In genomic region chr17:8055851-8056231, GRCh38 we compare ENCODE assay signal across 23 cellular contexts. TPM values are rescaled to one million over a fixed set of nuclear protein-coding genes. Genes with fewer than 3 reads are reported as not detected.
DNase-seq lines count a peak whose midpoint lies in the region; ATAC-seq, FAIRE-seq and TF ChIP-seq lines count a peak whose summit lies in the region.
"Had no signal": no experiment of that assay in that cellular context is flagged by ENCODE, and none has a peak within 500 bp of the region (broad histone marks: within the 10 kb centered on the region; RNA-seq: fewer than 3 reads in every experiment).

No MANE protein-coding gene starts in this region.

- peaks cover 37% of the 10 kb centered on the region for H3K27me3 Mint-ChIP-seq in activated naive CD8-positive, alpha-beta T cell treated with anti-CD3 and anti-CD28 coated beads, Interleukin-2, amount 10 ng/mL, durations not matched to agents 7 days and 5 days
- peaks cover 46% of the 10 kb centered on the region for H3K27me3 Mint-ChIP-seq in activated naive CD8-positive, alpha-beta T cell treated with anti-CD3 and anti-CD28 coated beads for 36 hours
- peaks cover 0 to 13% (median 11%) of the 10 kb centered on the region in 3 donors for H3K27me3 Mint-ChIP-seq in naive B cell

- no TSS peak for BruUV-seq in GM12878 (replicated peaks; lab: Mats Ljungman, UMichigan)

- no peak overlapping the region for H3K4me3 Mint-ChIP-seq in activated naive CD8-positive, alpha-beta T cell treated with anti-CD3 and anti-CD28 coated beads, Interleukin-2, amount 10 ng/mL, durations not matched to agents 7 days and 5 days
- H3K4me3 Mint-ChIP-seq in activated naive CD8-positive, alpha-beta T cell treated with anti-CD3 and anti-CD28 coated beads for 36 hours = no peak overlapping the region
- peak overlapping the region in 6 of 8 donors; percentile 3 to 86 (median 62) for H3K4me3 Mint-ChIP-seq in naive B cell
- H3K4me3 Mint-ChIP-seq: T-cell had no signal

- H3K36me3 Mint-ChIP-seq in activated naive CD8-positive, alpha-beta T cell treated with anti-CD3 and anti-CD28 coated beads, Interleukin-2, amount 10 ng/mL, durations not matched to agents 7 days and 5 days = no peaks in the 10 kb centered on the region
- H3K36me3 Mint-ChIP-seq in activated naive CD8-positive, alpha-beta T cell treated with anti-CD3 and anti-CD28 coated beads for 36 hours = no peaks in the 10 kb centered on the region
- H3K36me3 Mint-ChIP-seq in naive B cell = no peaks in the 10 kb centered on the region
- H3K36me3 Mint-ChIP-seq: T-cell had no signal

- H3K27me3 ChIP-seq in GM12878 (replicated peaks in 1 of 2; ENCODE audit: control insufficient read depth in 2 of 2, insufficient read depth in 2 of 2, low read length in 1 of 2) (peaks cover 4% of the 10 kb centered on the region in 2 experiments; a peak in 1 of 4 replicates), upper lobe of right lung (peaks cover 25% of the 10 kb centered on the region)
- H3K27me3 ChIP-seq: testis had no signal

- RAD21 ChIA-PET in GM12878 (lab: Charles Lee; ENCODE audit: unreplicated experiment) = interaction anchor here (0.8 to 4.1 kb wide), 8 partner anchors 14 to 312 kb away, joined by 3 to 21 read pairs (median 10); partner anchors contain the start of gene NAA38

- H2AFZ ChIP-seq in GM12878 (ENCODE audit: control insufficient read depth, low read depth, low read length) = no peak overlapping the region
- H2AFZ ChIP-seq: GM23248 had no signal

- no peaks in the 10 kb centered on the region for H4K20me1 ChIP-seq in GM12878 (ENCODE audit: control insufficient read depth, insufficient read depth)

- TF ChIP-seq RAD21 in GM12878 (IDR thresholded peaks at IDR 0.05; ENCODE audit: insufficient read depth, low read depth, low read length) = no peak

- H3K4me1 ChIP-seq in GM12878 (ENCODE audit: control insufficient read depth, insufficient read depth, low read length) = peaks cover 14% of the 10 kb centered on the region
- H3K4me1 ChIP-seq in upper lobe of right lung = peaks cover 22% of the 10 kb centered on the region
- H3K4me1 ChIP-seq: A549, testis had no signal

- FAIRE-seq in GM12878 (lab: Jason Lieb, UNC) = no peak
- FAIRE-seq: A549, colon had no signal

- POLR2A ChIA-PET in activated naive CD8-positive, alpha-beta T cell treated with anti-CD3 and anti-CD28 coated beads, Interleukin-2, amount 10 ng/mL, durations not matched to agents 7 days and 5 days (lab: Charles Lee) = no interaction called here
- POLR2A ChIA-PET in GM12878 (lab: Charles Lee) = no interaction called here

- intact Hi-C loops in GM12878 (cut with micrococcal nuclease; ENCODE audit: unreplicated experiment) (loop anchor here (2.0 to 5.0 kb wide), 4 partner anchors 39 to 314 kb away; partner anchors contain the start of gene NAA38), upper lobe of right lung (cut with DNase I) (no loop called here)

- no peak overlapping the region for H3K4me3 ChIP-seq in GM12878
- no peak overlapping the region for H3K4me3 ChIP-seq in upper lobe of right lung
- H3K4me3 ChIP-seq: A549, gastroesophageal sphincter, GM23248, testis had no signal

- H3K9me3 Mint-ChIP-seq in activated naive CD8-positive, alpha-beta T cell treated with anti-CD3 and anti-CD28 coated beads, Interleukin-2, amount 10 ng/mL, durations not matched to agents 7 days and 5 days = no peaks in the 10 kb centered on the region
- H3K9me3 Mint-ChIP-seq in activated naive CD8-positive, alpha-beta T cell treated with anti-CD3 and anti-CD28 coated beads for 36 hours = no peaks in the 10 kb centered on the region
- H3K9me3 Mint-ChIP-seq in naive B cell = no peaks in the 10 kb centered on the region
- H3K9me3 Mint-ChIP-seq: T-cell had no signal

- H3K4me2 ChIP-seq in GM12878 (ENCODE audit: control insufficient read depth, insufficient read depth) = peak overlapping the region; percentile 54
- H3K4me2 ChIP-seq: A549 had no signal

- TF ChIP-seq CTCF in GM12878 (IDR thresholded peaks at IDR 0.05 in 2 of 3, conservative IDR thresholded peaks at IDR 0.05 in 1 of 3; ENCODE audit: control insufficient read depth in 2 of 3, extremely low read depth in 1 of 3, insufficient read depth in 1 of 3, low read depth in 3 of 3, low read length in 3 of 3) = no peak
- TF ChIP-seq CTCF in upper lobe of right lung (IDR thresholded peaks at IDR 0.05) = no peak

- no peak overlapping the region for H3K27ac Mint-ChIP-seq in activated naive CD8-positive, alpha-beta T cell treated with anti-CD3 and anti-CD28 coated beads, Interleukin-2, amount 10 ng/mL, durations not matched to agents 7 days and 5 days
- no peak overlapping the region for H3K27ac Mint-ChIP-seq in activated naive CD8-positive, alpha-beta T cell treated with anti-CD3 and anti-CD28 coated beads for 36 hours
- H3K27ac Mint-ChIP-seq in naive B cell = peak overlapping the region in 5 of 6 donors; percentile 41 to 97 (median 83)
- H3K27ac Mint-ChIP-seq: T-cell had no signal

- no peak for TF ChIP-seq EP300 in GM12878 (IDR thresholded peaks at IDR 0.05; ENCODE audit: borderline replicate concordance in 1 of 2, control insufficient read depth in 1 of 2, low read depth in 2 of 2, low read length in 2 of 2)

- DNase-seq in activated naive CD8-positive, alpha-beta T cell treated with anti-CD3 and anti-CD28 coated beads, Interleukin-2, amount 10 ng/mL, durations not matched to agents 7 days and 5 days = peak; percentile 8
- no peak for DNase-seq in activated naive CD8-positive, alpha-beta T cell treated with anti-CD3 and anti-CD28 coated beads for 36 hours
- DNase-seq in GM12878 (ENCODE audit: low read depth, low spot score) (no peak), naive B cell (no peak), upper lobe of right lung (peak; percentile 60), ureter (ENCODE audit: low spot score) (no peak)
- DNase-seq: activated CD4-positive, CD25-positive, alpha-beta regulatory T cell; activated effector memory CD4-positive, alpha-beta T cell treated with Interleukin-2 at 50 U/mL for 16 hours; NCI-H2171 treated with DMSO at 0.1 percent for 48 hours had no signal

- no peak for ATAC-seq in activated naive CD8-positive, alpha-beta T cell treated with anti-CD3 and anti-CD28 coated beads, Interleukin-2, amount 10 ng/mL, durations not matched to agents 7 days and 5 days (ENCODE audit: low read depth)
- ATAC-seq in GM12878 (no peak), naive B cell (ENCODE audit: low read depth in 2 of 2) (no peak), upper lobe of right lung (no peak), GM19035 (IDR thresholded peaks at IDR 0.05; ENCODE audit: unreplicated experiment) (no peak), HG03378 (IDR thresholded peaks at IDR 0.05; ENCODE audit: unreplicated experiment) (no peak)
- ATAC-seq: A549, T-cell had no signal

- H3K36me3 ChIP-seq in GM12878 (ENCODE audit: control insufficient read depth in 2 of 2, insufficient read depth in 2 of 2, low read length in 1 of 2) (no peaks in the 10 kb centered on the region), upper lobe of right lung (no peaks in the 10 kb centered on the region)
- H3K36me3 ChIP-seq: gastroesophageal sphincter had no signal

- peaks cover 22% of the 10 kb centered on the region for H3K4me1 Mint-ChIP-seq in activated naive CD8-positive, alpha-beta T cell treated with anti-CD3 and anti-CD28 coated beads, Interleukin-2, amount 10 ng/mL, durations not matched to agents 7 days and 5 days
- H3K4me1 Mint-ChIP-seq in activated naive CD8-positive, alpha-beta T cell treated with anti-CD3 and anti-CD28 coated beads for 36 hours = peaks cover 19% of the 10 kb centered on the region
- peaks cover 17 to 39% (median 28%) of the 10 kb centered on the region in 3 donors for H3K4me1 Mint-ChIP-seq in naive B cell

- no peaks in the 10 kb centered on the region for H3K79me2 ChIP-seq in GM12878 (ENCODE audit: control insufficient read depth, insufficient read depth, low read length)

- H3K9ac ChIP-seq in GM12878 (ENCODE audit: control insufficient read depth, insufficient read depth, low read length) = no peak overlapping the region
- H3K9ac ChIP-seq: GM23248 had no signal

- H3K9me3 ChIP-seq in GM12878 (replicated peaks; ENCODE audit: control insufficient read depth, insufficient read depth, low read length) (no peaks in the 10 kb centered on the region), upper lobe of right lung (no peaks in the 10 kb centered on the region)
- H3K9me3 ChIP-seq: A549, gastroesophageal sphincter, testis had no signal

- no peak for TF ChIP-seq POLR2A in GM12878 (IDR thresholded peaks at IDR 0.05; ENCODE audit: low read depth, low read length)

- H3K27ac ChIP-seq in GM12878 (ENCODE audit: control insufficient read depth, insufficient read depth) (no peak overlapping the region), upper lobe of right lung (peak overlapping the region; percentile 79)
- H3K27ac ChIP-seq: A549, gastroesophageal sphincter, GM23248, RWPE1, testis had no signal

- CTCF ChIA-PET in GM12878 (lab: Yijun Ruan, JAX) = interaction anchor here (1.0 to 8.3 kb wide), 19 partner anchors 12 to 312 kb away, joined by 3 to 159 read pairs (median 13); partner anchors contain the start of genes ALOX12B, ALOXE3, CNTROB and CYB5D1

- WGBS in GM12878 (ENCODE audit: insufficient coverage, insufficient replicate concordance, low lambda C conversion rate, missing lambda C conversion rate) = 57% methylated on average over 3 of the region's 3 CpGs

- in situ Hi-C loops in GM12878 (cut with MboI) = no loop called here

- SMC1A ChIA-PET in GM12878 (lab: Charles Lee; ENCODE audit: uncharacterized antibody, unreplicated experiment) = interaction anchor here (1.0 to 4.0 kb wide), 12 partner anchors 14 to 312 kb away, joined by 3 to 31 read pairs (median 5); partner anchors contain the start of gene GUCY2D

RNA-seq across cellular contexts. Expression of gene ALOX15B, which starts 17.0 kb away (rescaled TPM):
- not detected for total RNA-seq in activated naive CD8-positive, alpha-beta T cell treated with anti-CD3 and anti-CD28 coated beads, Interleukin-2, amount 10 ng/mL, durations not matched to agents 7 days and 5 days
- under 1 TPM in 1 of 2 experiments, not detected in 1; 0.08 TPM for total RNA-seq in activated naive CD8-positive, alpha-beta T cell treated with anti-CD3 and anti-CD28 coated beads for 36 hours
- not detected in 2 replicates for total RNA-seq in GM12878 (2013; cell fraction: nucleolus; rRNA removed)
- total RNA-seq in GM12878 (2014; rRNA removed) = not detected in 2 replicates
- not detected in 2 replicates for total RNA-seq in GM12878 (2014; rRNA removed; fragmentation: Illumina TruSeq; extraction: Trizol)
- total RNA-seq in GM12878 (2021) = not detected in 2 replicates
- not detected for polyA plus RNA-seq in GM12878 (2011; ENCODE audit: low read depth)
- not detected in 2 replicates for polyA plus RNA-seq in GM12878 (2011; rRNA removed)
- 0.07 TPM in 1 of 2 replicates, not detected in the other for polyA plus RNA-seq in GM12878 (2011; cell fraction: cytosol; rRNA removed)
- polyA plus RNA-seq in GM12878 (2011; cell fraction: nucleus; rRNA removed) = 0.06 TPM in 1 of 2 replicates, not detected in the other
- 0.04 TPM in 1 of 2 replicates, not detected in the other for polyA plus RNA-seq in GM12878 (2012)
- 0.01 TPM in 1 of 2 replicates, not detected in the other for polyA plus RNA-seq in GM12878 (2014; fragmentation: Illumina TruSeq; extraction: Trizol)
- not detected for polyA plus RNA-seq in GM12878 (2014; fragmentation: Nextera tagmentation; extraction: Ambion mirVana)
- not detected in 2 replicates for polyA plus RNA-seq in GM12878 (2014; rRNA removed)
- polyA plus RNA-seq in GM12878 (2016; fragmentation: Nextera tagmentation; extraction: Ambion mirVana) = not detected
- polyA minus RNA-seq in GM12878 (2011; rRNA and poly(A)+ RNA removed) = 0.15 TPM in 1 of 2 replicates, not detected in the other
- polyA minus RNA-seq in GM12878 (2011; cell fraction: cytosol; rRNA and poly(A)+ RNA removed) = not detected in 2 replicates
- not detected in 2 replicates for polyA minus RNA-seq in GM12878 (2011; cell fraction: nucleus; rRNA and poly(A)+ RNA removed)
- polyA plus RNA-seq in naive B cell (ENCODE audit: low read depth in 6 of 6) = not detected
- total RNA-seq in upper lobe of right lung = 80.2 TPM
- total RNA-seq in ureter = 5.3 TPM
- total RNA-seq: activated CD8-positive, alpha-beta memory T cell treated with anti-CD3 and anti-CD28 coated beads for 36 hours; GM23248 had no signal
- polyA plus RNA-seq: A549, GM23248, neural cell had no signal

RNA-seq across cellular contexts. Expression of gene ALOX12B, which starts 31.7 kb away (rescaled TPM):
- total RNA-seq in activated naive CD8-positive, alpha-beta T cell treated with anti-CD3 and anti-CD28 coated beads, Interleukin-2, amount 10 ng/mL, durations not matched to agents 7 days and 5 days = under 1 TPM; 0.65 to 0.97 TPM
- 1 to 10 TPM; 3.7 to 4.1 TPM for total RNA-seq in activated naive CD8-positive, alpha-beta T cell treated with anti-CD3 and anti-CD28 coated beads for 36 hours
- not detected in 2 replicates for total RNA-seq in GM12878 (2013; cell fraction: nucleolus; rRNA removed)
- total RNA-seq in GM12878 (2014; rRNA removed) = 0.17 TPM in 1 of 2 replicates, not detected in the other
- not detected in 2 replicates for total RNA-seq in GM12878 (2014; rRNA removed; fragmentation: Illumina TruSeq; extraction: Trizol)
- 0.32 TPM in 1 of 2 replicates, not detected in the other for total RNA-seq in GM12878 (2021)
- not detected for polyA plus RNA-seq in GM12878 (2011; ENCODE audit: low read depth)
- polyA plus RNA-seq in GM12878 (2011; rRNA removed) = not detected in 2 replicates
- polyA plus RNA-seq in GM12878 (2011; cell fraction: cytosol; rRNA removed) = 0.34 TPM in 1 of 2 replicates, not detected in the other
- 0.27 TPM in 1 of 2 replicates, not detected in the other for polyA plus RNA-seq in GM12878 (2011; cell fraction: nucleus; rRNA removed)
- polyA plus RNA-seq in GM12878 (2012) = 0.34 TPM in 1 of 2 replicates, not detected in the other
- polyA plus RNA-seq in GM12878 (2014; fragmentation: Illumina TruSeq; extraction: Trizol) = not detected in 2 replicates
- not detected for polyA plus RNA-seq in GM12878 (2014; fragmentation: Nextera tagmentation; extraction: Ambion mirVana)
- polyA plus RNA-seq in GM12878 (2014; rRNA removed) = 0.54 TPM in 1 of 2 replicates, not detected in the other
- not detected for polyA plus RNA-seq in GM12878 (2016; fragmentation: Nextera tagmentation; extraction: Ambion mirVana)
- polyA minus RNA-seq in GM12878 (2011; rRNA and poly(A)+ RNA removed) = not detected in 2 replicates
- not detected in 2 replicates for polyA minus RNA-seq in GM12878 (2011; cell fraction: cytosol; rRNA and poly(A)+ RNA removed)
- polyA minus RNA-seq in GM12878 (2011; cell fraction: nucleus; rRNA and poly(A)+ RNA removed) = not detected in 2 replicates
- polyA plus RNA-seq in naive B cell (ENCODE audit: low read depth in 6 of 6) = 1 to 10 TPM in 2 of 6 donors, under 1 TPM in 2, not detected in 2; 0.45 to 2.4 (median 1.1) TPM
- not detected for total RNA-seq in upper lobe of right lung
- 0.62 TPM for total RNA-seq in ureter
- total RNA-seq: aorta, GM23248, renal cortical epithelial cell had no signal
- polyA plus RNA-seq: GM23248 had no signal

RNA-seq across cellular contexts. Expression of gene GUCY2D, which starts 53.4 kb away (rescaled TPM):
- not detected for total RNA-seq in activated naive CD8-positive, alpha-beta T cell treated with anti-CD3 and anti-CD28 coated beads, Interleukin-2, amount 10 ng/mL, durations not matched to agents 7 days and 5 days
- not detected for total RNA-seq in activated naive CD8-positive, alpha-beta T cell treated with anti-CD3 and anti-CD28 coated beads for 36 hours
- not detected in 2 replicates for total RNA-seq in GM12878 (2013; cell fraction: nucleolus; rRNA removed)
- total RNA-seq in GM12878 (2014; rRNA removed) (not detected in 2 replicates), GM12878 (2014; rRNA removed; fragmentation: Illumina TruSeq; extraction: Trizol) (not detected in 2 replicates), GM12878 (2021) (not detected in 2 replicates), upper lobe of right lung (2.6 TPM), ureter (0.81 TPM)
- not detected for polyA plus RNA-seq in GM12878 (2011; ENCODE audit: low read depth)
- polyA plus RNA-seq in GM12878 (2011; rRNA removed) (not detected in 2 replicates), GM12878 (2014; fragmentation: Illumina TruSeq; extraction: Trizol) (not detected in 2 replicates), GM12878 (2014; fragmentation: Nextera tagmentation; extraction: Ambion mirVana) (not detected), GM12878 (2014; rRNA removed) (not detected in 2 replicates), GM12878 (2016; fragmentation: Nextera tagmentation; extraction: Ambion mirVana) (not detected), naive B cell (ENCODE audit: low read depth in 6 of 6) (not detected)
- polyA plus RNA-seq in GM12878 (2011; cell fraction: cytosol; rRNA removed) = not detected in 2 replicates
- polyA plus RNA-seq in GM12878 (2011; cell fraction: nucleus; rRNA removed) = not detected in 2 replicates
- polyA plus RNA-seq in GM12878 (2012) = not detected in 2 replicates
- not detected in 2 replicates for polyA minus RNA-seq in GM12878 (2011; rRNA and poly(A)+ RNA removed)
- polyA minus RNA-seq in GM12878 (2011; cell fraction: cytosol; rRNA and poly(A)+ RNA removed) = not detected in 2 replicates
- polyA minus RNA-seq in GM12878 (2011; cell fraction: nucleus; rRNA and poly(A)+ RNA removed) = not detected in 2 replicates
- total RNA-seq: activated CD8-positive, alpha-beta memory T cell treated with anti-CD3 and anti-CD28 coated beads for 36 hours; aorta; epithelial cell of proximal tubule; gastroesophageal sphincter; renal cortical epithelial cell had no signal
- polyA plus RNA-seq: aorta, GM23248 had no signal

Comparison
In these comparisons a context has a peak if more than half of its experiments do, and no peak if none do; other contexts are left out.
1. DNase-seq: peak in activated naive CD8-positive, alpha-beta T cell treated with anti-CD3 and anti-CD28 coated beads, Interleukin-2, amount 10 ng/mL, durations not matched to agents 7 days and 5 days (single experiment) and upper lobe of right lung (single experiment); none in activated naive CD8-positive, alpha-beta T cell treated with anti-CD3 and anti-CD28 coated beads for 36 hours (single experiment), GM12878 (single experiment), naive B cell (single experiment) and ureter (single experiment).
2. H3K27ac Mint-ChIP-seq: peak in naive B cell (5 of 6); none in activated naive CD8-positive, alpha-beta T cell treated with anti-CD3 and anti-CD28 coated beads, Interleukin-2, amount 10 ng/mL, durations not matched to agents 7 days and 5 days (single experiment) and activated naive CD8-positive, alpha-beta T cell treated with anti-CD3 and anti-CD28 coated beads for 36 hours (single experiment).
3. H3K4me3 Mint-ChIP-seq: peak in naive B cell (6 of 8); none in activated naive CD8-positive, alpha-beta T cell treated with anti-CD3 and anti-CD28 coated beads, Interleukin-2, amount 10 ng/mL, durations not matched to agents 7 days and 5 days (single experiment) and activated naive CD8-positive, alpha-beta T cell treated with anti-CD3 and anti-CD28 coated beads for 36 hours (single experiment).
4. RNA of gene ALOX15B, which starts 17.0 kb away (total RNA-seq): 80.2 TPM in upper lobe of right lung (single experiment); 5.3 TPM in ureter (single experiment), 0.08 TPM in activated naive CD8-positive, alpha-beta T cell treated with anti-CD3 and anti-CD28 coated beads for 36 hours, not detected in activated naive CD8-positive, alpha-beta T cell treated with anti-CD3 and anti-CD28 coated beads, Interleukin-2, amount 10 ng/mL, durations not matched to agents 7 days and 5 days and not detected in GM12878; every median in the first group is over 10 times any median in the second.